In the genomic region with DNA sequence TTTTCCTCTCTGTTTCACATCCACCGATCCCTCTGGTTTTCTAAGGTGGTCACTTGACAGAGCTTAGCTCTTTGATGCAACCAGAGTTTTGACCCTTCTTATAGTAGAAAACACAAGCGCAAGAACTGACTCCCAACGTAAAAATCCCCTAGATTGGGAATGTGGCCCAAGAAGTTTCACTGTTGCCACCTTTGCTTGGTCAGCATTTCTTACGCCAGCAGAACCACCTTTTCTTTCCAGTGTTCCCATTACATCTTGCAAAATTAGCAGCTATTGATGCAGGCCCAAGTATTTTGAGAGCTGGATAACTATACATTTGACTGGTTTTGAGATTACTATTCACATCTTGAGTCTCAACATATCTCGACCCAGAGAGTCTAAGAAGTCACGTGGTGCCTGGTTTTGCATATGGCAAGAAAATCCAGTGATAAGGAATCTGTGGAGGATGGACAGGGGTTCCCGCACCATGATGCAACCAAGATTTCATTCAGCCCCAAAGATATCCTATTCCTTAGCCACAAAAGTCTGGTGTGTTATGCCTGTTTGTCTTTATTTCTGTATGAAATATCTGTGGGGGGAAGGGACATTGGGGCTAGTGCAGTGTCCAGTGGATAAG, we compare ENCODE assay signal across 26 cellular contexts. TPM values are rescaled to one million over a fixed set of nuclear protein-coding genes. Genes with fewer than 3 reads are reported as not detected.
DNase-seq lines count a peak whose midpoint lies in the region; ATAC-seq, FAIRE-seq and TF ChIP-seq lines count a peak whose summit lies in the region.
"Had no signal": no experiment of that assay in that cellular context is flagged by ENCODE, and none has a peak within 500 bp of the region (broad histone marks: within the 10 kb centered on the region; RNA-seq: fewer than 3 reads in every experiment).

No MANE protein-coding gene starts in this region.

- TF ChIP-seq EP300 in HepG2 (IDR thresholded peaks at IDR 0.05; ENCODE audit: low read depth in 2 of 2, low read length in 2 of 2): no peak
- TF ChIP-seq EP300 in HepG2 (CRISPR knock-in tag; IDR thresholded peaks at IDR 0.05; ENCODE audit: borderline replicate concordance): no peak
- TF ChIP-seq EP300 in H1 (IDR thresholded peaks at IDR 0.05; ENCODE audit: borderline replicate concordance in 1 of 2, low read depth in 2 of 2, low read length in 2 of 2): no peak
- no peak for TF ChIP-seq EP300 in suprapubic skin (IDR thresholded peaks at IDR 0.05)

- no peak overlapping the region for H3K4me2 ChIP-seq in HepG2 (ENCODE audit: low read depth, low read length)
- no peak overlapping the region for H3K4me2 ChIP-seq in H1 (ENCODE audit: insufficient read depth in 1 of 2, low read depth in 2 of 2, low read length in 2 of 2)

- TF ChIP-seq POLR2A in HepG2 (IDR thresholded peaks at IDR 0.05; ENCODE audit: insufficient read depth in 1 of 2, low read depth in 2 of 2, low read length in 2 of 2) (no peak), right lobe of liver (IDR thresholded peaks at IDR 0.05) (no peak), H1 (IDR thresholded peaks at IDR 0.05; ENCODE audit: control extremely low read depth in 1 of 2, low read depth in 2 of 2, low read length in 2 of 2) (no peak), suprapubic skin (IDR thresholded peaks at IDR 0.05) (no peak)

- H3K18ac ChIP-seq in H1 (ENCODE audit: extremely low read depth, low read length): no peak overlapping the region

- CTCF ChIA-PET in HepG2 (lab: Yijun Ruan, JAX; ENCODE audit: low intra/inter-chr PET ratio, low total read pairs) (no interaction called here), H1 (lab: Charles Lee; ENCODE audit: partially characterized antibody) (interaction anchor here (1.0 kb wide), 1 partner anchor 27 kb away, joined by 4 read pairs; no protein-coding TSS in a partner anchor)

- H2BK20ac ChIP-seq in H1 (ENCODE audit: low read length): no peak overlapping the region

- peaks cover 21% of the 10 kb centered on the region for H3K4me1 ChIP-seq in HepG2 (ENCODE audit: insufficient read depth, low read length)
- H3K4me1 ChIP-seq in right lobe of liver: no peaks in the 10 kb centered on the region
- no peaks in the 10 kb centered on the region for H3K4me1 ChIP-seq in H1 (replicated peaks in 1 of 4; ENCODE audit: control insufficient read depth in 3 of 4, insufficient read depth in 4 of 4, low read length in 3 of 4)
- no peaks in the 10 kb centered on the region for H3K4me1 ChIP-seq in suprapubic skin
- H3K4me1 ChIP-seq: BE2C, Caco-2 had no signal

- H3K27ac ChIP-seq in HepG2 (ENCODE audit: extremely low read length, insufficient read depth, low read length) (no peak overlapping the region), right lobe of liver (no peak overlapping the region), H1 (ENCODE audit: low read depth, low read length) (no peak overlapping the region), suprapubic skin (no peak overlapping the region)
- H3K27ac ChIP-seq: 22Rv1, C4-2B, GM23248 had no signal

- H3K79me2 ChIP-seq in HepG2 (ENCODE audit: insufficient read depth, low read length) (no peaks in the 10 kb centered on the region), H1 (ENCODE audit: control insufficient read depth in 1 of 2, insufficient read depth in 2 of 2, low read length in 2 of 2) (no peaks in the 10 kb centered on the region)

- H3K14ac ChIP-seq in H1 (ENCODE audit: insufficient read length): no peak overlapping the region

- DNase-seq in HepG2 (ENCODE audit: low spot score) (no peak), right lobe of liver (no peak), OCI-M1 (lab: John Stamatoyannopoulos, UW) (peak; percentile 31), H1 (ENCODE audit: low read depth in 1 of 2, low spot score in 2 of 2) (no peak), suprapubic skin (ENCODE audit: low spot score in 2 of 2) (no peak), UCSD-AML1 (lab: John Stamatoyannopoulos, UW; ENCODE audit: unreplicated experiment) (no peak)
- DNase-seq: ACHN; AML-193; BE2C; Caco-2; CD4-positive, CD25-positive, alpha-beta regulatory T cell; CD8-positive, alpha-beta T cell; DMS 273 treated with DMSO at 0.1 percent for 48 hours; DMS79; EL; GDM1; H9 had no signal

- no peak overlapping the region for H3K4me3 ChIP-seq in HepG2 (replicated peaks in 1 of 3; ENCODE audit: insufficient read depth in 1 of 3, low read depth in 2 of 3, low read length in 3 of 3)
- no peak overlapping the region for H3K4me3 ChIP-seq in right lobe of liver
- H3K4me3 ChIP-seq in H1 (ENCODE audit: extremely low read depth in 1 of 4, insufficient read depth in 2 of 4, low read depth in 3 of 4, low read length in 4 of 4): no peak overlapping the region
- H3K4me3 ChIP-seq in suprapubic skin: no peak overlapping the region
- H3K4me3 ChIP-seq: GM12878, GM23248 had no signal

- H2AFZ ChIP-seq in HepG2 (ENCODE audit: low read length): no peak overlapping the region
- H2AFZ ChIP-seq in H1 (ENCODE audit: low read length): no peak overlapping the region
- H2AFZ ChIP-seq: GM23248 had no signal

- H2BK5ac ChIP-seq in H1 (ENCODE audit: low read depth, low read length): no peak overlapping the region

- H3K27me3 ChIP-seq in HepG2 (ENCODE audit: control insufficient read depth in 1 of 2, insufficient read depth in 2 of 2, low read length in 2 of 2) (no peaks in the 10 kb centered on the region), right lobe of liver (no peaks in the 10 kb centered on the region), H1 (replicated peaks in 1 of 4; ENCODE audit: control insufficient read depth in 3 of 4, extremely low read depth in 1 of 4, insufficient read depth in 3 of 4, low read length in 3 of 4) (peaks cover 0 to 3% (median 1%) of the 10 kb centered on the region in 4 experiments; a peak in 3 of 7 replicates), suprapubic skin (peaks cover 11% of the 10 kb centered on the region)
- H3K27me3 ChIP-seq: BE2C had no signal

- no peak for ATAC-seq in HepG2
- no peak for ATAC-seq in right lobe of liver
- ATAC-seq: CD8-positive, alpha-beta T cell; GM12878; HCT116 had no signal

- no peaks in the 10 kb centered on the region for H3K23me2 ChIP-seq in H1 (ENCODE audit: low read depth, low read length)

- no peak overlapping the region for H2BK15ac ChIP-seq in H1 (ENCODE audit: low read length)

- intact Hi-C loops in HepG2 (cut with micrococcal nuclease; ENCODE audit: unreplicated experiment) (loop anchor here (2.0 kb wide), 1 partner anchor 25 kb away; no protein-coding TSS in a partner anchor), right lobe of liver (cut with DNase I) (no loop called here)

- H4K8ac ChIP-seq in H1 (ENCODE audit: extremely low read depth, insufficient read depth, low read length): no peak overlapping the region

- H4K91ac ChIP-seq in H1 (replicated peaks; ENCODE audit: insufficient read length, low read length): no peak overlapping the region

- no peak overlapping the region for H3K4ac ChIP-seq in H1 (replicated peaks; ENCODE audit: insufficient read length, low read depth, low read length)

- no peak overlapping the region for H3K56ac ChIP-seq in H1 (replicated peaks; ENCODE audit: insufficient read length, low read depth, low read length)

- TF ChIP-seq RAD21 in HepG2 (CRISPR knock-in tag; IDR thresholded peaks at IDR 0.05): no peak
- no peak for TF ChIP-seq RAD21 in H1 (IDR thresholded peaks at IDR 0.05 in 1 of 2, conservative IDR thresholded peaks at IDR 0.05 in 1 of 2; ENCODE audit: low read depth in 2 of 2, low read length in 2 of 2)

- BruUV-seq in HepG2 (replicated peaks; lab: Mats Ljungman, UMichigan): no TSS peak

- no peaks in the 10 kb centered on the region for H3K36me3 ChIP-seq in HepG2 (replicated peaks in 1 of 2; ENCODE audit: control insufficient read depth in 1 of 2, insufficient read depth in 2 of 2, low read length in 2 of 2)
- H3K36me3 ChIP-seq in right lobe of liver: no peaks in the 10 kb centered on the region
- H3K36me3 ChIP-seq in H1 (ENCODE audit: control insufficient read depth in 2 of 4, insufficient read depth in 4 of 4, low read length in 3 of 4): no peaks in the 10 kb centered on the region
- no peaks in the 10 kb centered on the region for H3K36me3 ChIP-seq in suprapubic skin
- H3K36me3 ChIP-seq: BE2C had no signal

- 84% methylated on average over 7 of the region's 7 CpGs for WGBS in HepG2 (ENCODE audit: low lambda C conversion rate)
- 96% methylated on average over 3 of the region's 7 CpGs for WGBS in right lobe of liver (ENCODE audit: insufficient coverage, low coverage, low lambda C conversion rate, missing lambda C conversion rate)
- WGBS in H1 (ENCODE audit: extremely low coverage in 1 of 2, insufficient coverage in 1 of 2, insufficient read length in 1 of 2, insufficient replicate concordance in 2 of 2, low coverage in 1 of 2, low lambda C conversion rate in 2 of 2, missing lambda C conversion rate in 1 of 2), 2 experiments: 88% methylated on average over 7 of the region's 7 CpGs; no CpG with 5 or more reads in 1 of the 2 experiments
- 97% methylated on average over 7 of the region's 7 CpGs for WGBS in suprapubic skin

- FAIRE-seq in HepG2 (lab: Jason Lieb, UNC) (no peak), H1 (lab: Jason Lieb, UNC) (no peak)
- FAIRE-seq: A204.1, D721Med, GM12878, GM19239 had no signal

- H3K23ac ChIP-seq in H1 (ENCODE audit: insufficient read length): no peak overlapping the region

- POLR2A ChIA-PET in HepG2 (lab: Yijun Ruan, JAX) (interaction anchor here (0.6 kb wide), 1 partner anchor 257 kb away, joined by 3 read pairs; the partner anchor contains the start of gene RGPD8), H1 (lab: Charles Lee; ENCODE audit: partially characterized antibody) (no interaction called here)

- no peaks in the 10 kb centered on the region for H3K79me1 ChIP-seq in H1 (ENCODE audit: low read depth, low read length)

- no peak overlapping the region for H2AK5ac ChIP-seq in H1 (ENCODE audit: low read depth, low read length)

- no peak overlapping the region for H2BK12ac ChIP-seq in H1 (ENCODE audit: low read depth, low read length)

- H3K9me3 ChIP-seq in HepG2 (ENCODE audit: low read length) (no peaks in the 10 kb centered on the region), right lobe of liver (no peaks in the 10 kb centered on the region), H1 (ENCODE audit: insufficient read depth in 2 of 2, low read depth in 1 of 2, low read length in 1 of 2) (no peaks in the 10 kb centered on the region; a peak in 1 of 4 replicates), suprapubic skin (no peaks in the 10 kb centered on the region)
- H3K9me3 ChIP-seq: BE2C, Caco-2 had no signal

- in situ Hi-C loops in HepG2 (cut with HindIII; ENCODE audit: extremely low pct_ligation_motif_present, low pct_unique_long_range_greater_than_20kb): no loop called here

- TF ChIP-seq CTCF in HepG2 (CRISPR knock-in tag; IDR thresholded peaks at IDR 0.05) (no peak), right lobe of liver (IDR thresholded peaks at IDR 0.05) (no peak), H1 (IDR thresholded peaks at IDR 0.05; ENCODE audit: control extremely low read depth in 1 of 3, insufficient read depth in 1 of 3, low read depth in 1 of 3, low read length in 3 of 3) (no peak), suprapubic skin (IDR thresholded peaks at IDR 0.05) (no peak)

- no peak overlapping the region for H2BK120ac ChIP-seq in H1 (replicated peaks; ENCODE audit: low read depth, low read length)

- H4K5ac ChIP-seq in H1 (ENCODE audit: insufficient read length, low read depth, low read length): no peak overlapping the region

- H4K20me1 ChIP-seq in HepG2 (ENCODE audit: insufficient read depth, low read length) (no peaks in the 10 kb centered on the region), H1 (replicated peaks in 1 of 2; ENCODE audit: control insufficient read depth in 1 of 2, insufficient read depth in 2 of 2, low read length in 2 of 2) (no peaks in the 10 kb centered on the region)

- no peak overlapping the region for H3K9ac ChIP-seq in HepG2 (ENCODE audit: insufficient read depth, low read depth, low read length)
- H3K9ac ChIP-seq in H1 (replicated peaks in 1 of 4; ENCODE audit: extremely low read depth in 1 of 4, low read depth in 3 of 4, low read length in 3 of 4): no peak overlapping the region
- H3K9ac ChIP-seq: GM23248 had no signal

RNA-seq across cellular contexts. Expression of gene FBLN7, which starts 37.9 kb away (rescaled TPM):
- 0.95 and 1.4 TPM in 2 replicates for total RNA-seq in HepG2 (2016; rRNA removed; fragmentation: Illumina TruSeq; extraction: Trizol)
- total RNA-seq in HepG2 (2016; cell fraction: cytosol; rRNA removed; fragmentation: Illumina TruSeq; extraction: Trizol; ENCODE audit: low read depth): 0.53 and 1.0 TPM in 2 replicates
- 0.52 and 1.1 TPM in 2 replicates for total RNA-seq in HepG2 (2016; cell fraction: insoluble cytoplasmic fraction; rRNA removed; fragmentation: Illumina TruSeq; extraction: Trizol)
- total RNA-seq in HepG2 (2016; cell fraction: membrane; rRNA removed; fragmentation: Illumina TruSeq; extraction: Trizol): 0.87 and 0.90 TPM in 2 replicates
- 2.6 and 2.7 TPM in 2 replicates for total RNA-seq in HepG2 (2016; cell fraction: nucleus; rRNA removed; fragmentation: Illumina TruSeq; extraction: Trizol)
- polyA plus RNA-seq in HepG2 (2011; rRNA removed): 2.3 and 2.4 TPM in 2 replicates
- polyA plus RNA-seq in HepG2 (2011; cell fraction: cytosol; rRNA removed): 2.2 and 2.5 TPM in 2 replicates
- 5.3 and 6.4 TPM in 2 replicates for polyA plus RNA-seq in HepG2 (2011; cell fraction: nucleus; rRNA removed)
- 5.1 and 5.4 TPM in 2 replicates for polyA plus RNA-seq in HepG2 (2012)
- polyA plus RNA-seq in HepG2 (2016; cell fraction: cytosol; fragmentation: Illumina TruSeq; extraction: Trizol; ENCODE audit: low read depth): 1.1 and 1.2 TPM in 2 replicates
- polyA plus RNA-seq in HepG2 (2016; cell fraction: insoluble cytoplasmic fraction; fragmentation: Illumina TruSeq; extraction: Trizol; ENCODE audit: low read depth): 2.1 and 2.2 TPM in 2 replicates
- polyA plus RNA-seq in HepG2 (2016; cell fraction: membrane; fragmentation: Illumina TruSeq; extraction: Trizol; ENCODE audit: low read depth): 1.6 and 1.7 TPM in 2 replicates
- polyA plus RNA-seq in HepG2 (2016; cell fraction: nucleus; fragmentation: Illumina TruSeq; extraction: Trizol; ENCODE audit: insufficient read depth, low read depth): 6.5 TPM in 2 replicates
- polyA minus RNA-seq in HepG2 (2011; rRNA and poly(A)+ RNA removed; ENCODE audit: low replicate concordance): 3.2 TPM in 1 of 2 replicates, not detected in the other
- 1.6 and 2.9 TPM in 2 replicates for polyA minus RNA-seq in HepG2 (2011; cell fraction: cytosol; rRNA and poly(A)+ RNA removed)
- 3.4 and 4.0 TPM in 2 replicates for polyA minus RNA-seq in HepG2 (2011; cell fraction: nucleus; rRNA and poly(A)+ RNA removed)
- total RNA-seq in right lobe of liver: 1 to 10 TPM; 1.2 to 5.4 (median 2.9) TPM
- total RNA-seq in H1 (2021; fragmentation: NEBNext Ultra II Directional; extraction: Animal tissue kit (Norgen Biotek cat#: 25700)): 0.30 and 0.82 TPM in 2 replicates
- 0.77 and 0.88 TPM in 2 replicates for polyA plus RNA-seq in H1 (2011; rRNA removed)
- 0.52 TPM for polyA plus RNA-seq in H1 (2011; cell fraction: cytosol; rRNA removed)
- 1.3 TPM for polyA plus RNA-seq in H1 (2011; cell fraction: nucleus; rRNA removed)
- 0.84 to 1.9 TPM (median 1.0 TPM) in 4 replicates for polyA plus RNA-seq in H1 (2012, experiment 1 of 2)
- polyA plus RNA-seq in H1 (2012, experiment 2 of 2): 0.79 TPM
- 0.28 TPM for polyA plus RNA-seq in H1 (2013, experiment 1 of 2)
- 0.22 TPM for polyA plus RNA-seq in H1 (2013, experiment 2 of 2)
- polyA minus RNA-seq in H1 (2011; rRNA and poly(A)+ RNA removed): 0.25 and 0.59 TPM in 2 replicates
- not detected for polyA minus RNA-seq in H1 (2011; cell fraction: cytosol; rRNA and poly(A)+ RNA removed)
- 0.20 TPM for polyA minus RNA-seq in H1 (2011; cell fraction: nucleus; rRNA and poly(A)+ RNA removed)
- 1 to 10 TPM; 2.5 to 5.8 (median 4.0) TPM for total RNA-seq in suprapubic skin
- total RNA-seq: H4 had no signal

Comparison
In these comparisons a context has a peak if more than half of its experiments do, and no peak if none do; other contexts are left out.
1. Of the 41 proteins assayed by ChIP-seq in both HepG2 and H1: peak only in HepG2: none; only in H1: none; in both: MAFK; in neither: 40.